In genomic region chr15:84992157-84992940, GRCh38 we compare ENCODE assay signal across 1 cellular context.
TF ChIP-seq lines count a peak whose summit lies in the region.

No MANE protein-coding gene starts in this region.

TF ChIP-seq in HEK293, 187 proteins besides CTCF, POLR2A, EP300 and RAD21 (continued from another document):
- TF ChIP-seq ZNF148 (tag by site-specific recombination; IDR thresholded peaks at IDR 0.05; ENCODE audit: borderline replicate concordance), result no peak
- TF ChIP-seq ZNF473 (tag by site-specific recombination; IDR thresholded peaks at IDR 0.05), result no peak
- TF ChIP-seq ZBTB17 (tag by site-specific recombination; IDR thresholded peaks at IDR 0.05), result no peak
- TF ChIP-seq ZBTB48 (tag by site-specific recombination; IDR thresholded peaks at IDR 0.05), result no peak
- no peak for TF ChIP-seq ZNF2 (tag by site-specific recombination; IDR thresholded peaks at IDR 0.05)
- no peak for TF ChIP-seq KLF10 (tag by site-specific recombination; IDR thresholded peaks at IDR 0.05)
- no peak for TF ChIP-seq ZNF37A (tag by site-specific recombination; IDR thresholded peaks at IDR 0.05)
- TF ChIP-seq ZNF596 (tag by site-specific recombination; IDR thresholded peaks at IDR 0.05), result no peak
- no peak for TF ChIP-seq REST (tag by site-specific recombination; IDR thresholded peaks at IDR 0.05)
- TF ChIP-seq ZNF658 (tag by site-specific recombination; IDR thresholded peaks at IDR 0.05), result no peak
- no peak for TF ChIP-seq TCF7L2 (IDR thresholded peaks at IDR 0.05; ENCODE audit: borderline replicate concordance, low read depth, low read length)
- no peak for TF ChIP-seq GLI2 (tag by site-specific recombination; IDR thresholded peaks at IDR 0.05; ENCODE audit: borderline replicate concordance, low read depth)
- no peak for TF ChIP-seq ZNF362 (tag by site-specific recombination; IDR thresholded peaks at IDR 0.05)
- TF ChIP-seq ZNF157 (tag by site-specific recombination; IDR thresholded peaks at IDR 0.05), result no peak
- TF ChIP-seq SP3 (tag by site-specific recombination; IDR thresholded peaks at IDR 0.05), result peak; percentile 53
- no peak for TF ChIP-seq KLF16 (tag by site-specific recombination; IDR thresholded peaks at IDR 0.05)
- TF ChIP-seq ZNF416 (tag by site-specific recombination; IDR thresholded peaks at IDR 0.05), result no peak
- TF ChIP-seq, protein P1, sequence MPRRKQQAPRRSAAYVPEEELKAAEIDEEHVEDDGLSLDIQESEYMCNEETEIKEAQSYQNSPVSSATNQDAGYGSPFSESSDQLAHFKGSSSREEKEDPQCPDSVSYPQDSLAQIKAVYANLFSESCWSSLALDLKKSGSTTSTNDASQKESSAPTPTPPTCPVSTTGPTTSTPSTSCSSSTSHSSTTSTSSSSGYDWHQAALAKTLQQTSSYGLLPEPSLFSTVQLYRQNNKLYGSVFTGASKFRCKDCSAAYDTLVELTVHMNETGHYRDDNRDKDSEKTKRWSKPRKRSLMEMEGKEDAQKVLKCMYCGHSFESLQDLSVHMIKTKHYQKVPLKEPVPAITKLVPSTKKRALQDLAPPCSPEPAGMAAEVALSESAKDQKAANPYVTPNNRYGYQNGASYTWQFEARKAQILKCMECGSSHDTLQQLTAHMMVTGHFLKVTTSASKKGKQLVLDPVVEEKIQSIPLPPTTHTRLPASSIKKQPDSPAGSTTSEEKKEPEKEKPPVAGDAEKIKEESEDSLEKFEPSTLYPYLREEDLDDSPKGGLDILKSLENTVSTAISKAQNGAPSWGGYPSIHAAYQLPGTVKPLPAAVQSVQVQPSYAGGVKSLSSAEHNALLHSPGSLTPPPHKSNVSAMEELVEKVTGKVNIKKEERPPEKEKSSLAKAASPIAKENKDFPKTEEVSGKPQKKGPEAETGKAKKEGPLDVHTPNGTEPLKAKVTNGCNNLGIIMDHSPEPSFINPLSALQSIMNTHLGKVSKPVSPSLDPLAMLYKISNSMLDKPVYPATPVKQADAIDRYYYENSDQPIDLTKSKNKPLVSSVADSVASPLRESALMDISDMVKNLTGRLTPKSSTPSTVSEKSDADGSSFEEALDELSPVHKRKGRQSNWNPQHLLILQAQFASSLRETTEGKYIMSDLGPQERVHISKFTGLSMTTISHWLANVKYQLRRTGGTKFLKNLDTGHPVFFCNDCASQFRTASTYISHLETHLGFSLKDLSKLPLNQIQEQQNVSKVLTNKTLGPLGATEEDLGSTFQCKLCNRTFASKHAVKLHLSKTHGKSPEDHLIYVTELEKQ (tag by site-specific recombination; IDR thresholded peaks at IDR 0.05; ENCODE audit: borderline replicate concordance), result no peak
- no peak for TF ChIP-seq SETDB1 (IDR thresholded peaks at IDR 0.05; ENCODE audit: insufficient read length, low read length)
- no peak for TF ChIP-seq ZNF670 (tag by site-specific recombination; IDR thresholded peaks at IDR 0.05; ENCODE audit: low read depth)
- TF ChIP-seq, protein P2, sequence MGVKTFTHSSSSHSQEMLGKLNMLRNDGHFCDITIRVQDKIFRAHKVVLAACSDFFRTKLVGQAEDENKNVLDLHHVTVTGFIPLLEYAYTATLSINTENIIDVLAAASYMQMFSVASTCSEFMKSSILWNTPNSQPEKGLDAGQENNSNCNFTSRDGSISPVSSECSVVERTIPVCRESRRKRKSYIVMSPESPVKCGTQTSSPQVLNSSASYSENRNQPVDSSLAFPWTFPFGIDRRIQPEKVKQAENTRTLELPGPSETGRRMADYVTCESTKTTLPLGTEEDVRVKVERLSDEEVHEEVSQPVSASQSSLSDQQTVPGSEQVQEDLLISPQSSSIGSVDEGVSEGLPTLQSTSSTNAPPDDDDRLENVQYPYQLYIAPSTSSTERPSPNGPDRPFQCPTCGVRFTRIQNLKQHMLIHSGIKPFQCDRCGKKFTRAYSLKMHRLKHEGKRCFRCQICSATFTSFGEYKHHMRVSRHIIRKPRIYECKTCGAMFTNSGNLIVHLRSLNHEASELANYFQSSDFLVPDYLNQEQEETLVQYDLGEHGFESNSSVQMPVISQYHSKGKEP (tag by site-specific recombination; IDR thresholded peaks at IDR 0.05), result no peak
